1 cellular context compared by ENCODE assay signal in genomic region chr2:97740590-97741182, GRCh38.
TF ChIP-seq lines count a peak whose summit lies in the region.

No MANE protein-coding gene starts in this region.

TF ChIP-seq in K562, 482 proteins besides CTCF, POLR2A, EP300 and RAD21 (continued from another document and continues in another):
- TF ChIP-seq, protein P1, sequence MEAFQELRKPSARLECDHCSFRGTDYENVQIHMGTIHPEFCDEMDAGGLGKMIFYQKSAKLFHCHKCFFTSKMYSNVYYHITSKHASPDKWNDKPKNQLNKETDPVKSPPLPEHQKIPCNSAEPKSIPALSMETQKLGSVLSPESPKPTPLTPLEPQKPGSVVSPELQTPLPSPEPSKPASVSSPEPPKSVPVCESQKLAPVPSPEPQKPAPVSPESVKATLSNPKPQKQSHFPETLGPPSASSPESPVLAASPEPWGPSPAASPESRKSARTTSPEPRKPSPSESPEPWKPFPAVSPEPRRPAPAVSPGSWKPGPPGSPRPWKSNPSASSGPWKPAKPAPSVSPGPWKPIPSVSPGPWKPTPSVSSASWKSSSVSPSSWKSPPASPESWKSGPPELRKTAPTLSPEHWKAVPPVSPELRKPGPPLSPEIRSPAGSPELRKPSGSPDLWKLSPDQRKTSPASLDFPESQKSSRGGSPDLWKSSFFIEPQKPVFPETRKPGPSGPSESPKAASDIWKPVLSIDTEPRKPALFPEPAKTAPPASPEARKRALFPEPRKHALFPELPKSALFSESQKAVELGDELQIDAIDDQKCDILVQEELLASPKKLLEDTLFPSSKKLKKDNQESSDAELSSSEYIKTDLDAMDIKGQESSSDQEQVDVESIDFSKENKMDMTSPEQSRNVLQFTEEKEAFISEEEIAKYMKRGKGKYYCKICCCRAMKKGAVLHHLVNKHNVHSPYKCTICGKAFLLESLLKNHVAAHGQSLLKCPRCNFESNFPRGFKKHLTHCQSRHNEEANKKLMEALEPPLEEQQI (IDR thresholded peaks at IDR 0.05), result no peak
- TF ChIP-seq ZFPM2 (CRISPR knock-in tag; IDR thresholded peaks at IDR 0.05) (no peak), ZNF512 (tag; IDR thresholded peaks at IDR 0.05) (no peak), SRF (CRISPR knock-in tag; IDR thresholded peaks at IDR 0.05) (no peak), TBP (optimal IDR thresholded peaks at IDR 0.05; ENCODE audit: low read depth, low read length) (no peak), ZBTB17 (CRISPR knock-in tag; IDR thresholded peaks at IDR 0.05) (no peak), PURB (CRISPR knock-in tag; IDR thresholded peaks at IDR 0.05; ENCODE audit: low read depth) (no peak), CGGBP1 (CRISPR knock-in tag; IDR thresholded peaks at IDR 0.05) (no peak), MCM7 (IDR thresholded peaks at IDR 0.05) (no peak), TAL1 (IDR thresholded peaks at IDR 0.05) (0 out of 2 replicates have a peak, but pooled peaks have one; percentile 31), GABPB1 (CRISPR knock-in tag; IDR thresholded peaks at IDR 0.05) (no peak), ZNF717 (CRISPR knock-in tag; IDR thresholded peaks at IDR 0.05) (no peak), HMGXB4 (CRISPR knock-in tag; IDR thresholded peaks at IDR 0.05) (no peak), MTA3 (IDR thresholded peaks at IDR 0.05; ENCODE audit: borderline replicate concordance) (peak; percentile 33; the same call in 1 of the 2 replicates), TBL1XR1 (IDR thresholded peaks at IDR 0.05; ENCODE audit: low read length in 2 of 2) (peak in 1 of 2 experiments; percentile 33; a peak in 1 of 4 replicates), ARID1B (IDR thresholded peaks at IDR 0.05) (peak; percentile 60; the same call in 1 of the 2 replicates), EP400 (IDR thresholded peaks at IDR 0.05) (no peak; the same call in 1 of the 2 replicates), USF1 (CRISPR knock-in tag; IDR thresholded peaks at IDR 0.05) (no peak), PHTF2 (CRISPR knock-in tag; IDR thresholded peaks at IDR 0.05) (no peak), TCF3 (CRISPR knock-in tag; IDR thresholded peaks at IDR 0.05) (peak; percentile 66), IFI16 (CRISPR knock-in tag; IDR thresholded peaks at IDR 0.05) (no peak), ZNF165 (CRISPR knock-in tag; IDR thresholded peaks at IDR 0.05; ENCODE audit: borderline replicate concordance) (no peak), PCBP2 (IDR thresholded peaks at IDR 0.05; ENCODE audit: low read depth, low read length, poor library complexity, severe bottlenecking) (no peak), ZKSCAN1 (IDR thresholded peaks at IDR 0.05; ENCODE audit: low read depth, low read length) (no peak), RBFOX2 (IDR thresholded peaks at IDR 0.05; ENCODE audit: low read depth, low read length) (0 out of 2 replicates have a peak, but pooled peaks have one; percentile 30), BCLAF1 (IDR thresholded peaks at IDR 0.05; ENCODE audit: borderline replicate concordance in 1 of 2, control insufficient read depth in 1 of 2, low read depth in 2 of 2, low read length in 1 of 2) (no peak), LEF1 (IDR thresholded peaks at IDR 0.05) (no peak)
- TF ChIP-seq, protein P2, sequence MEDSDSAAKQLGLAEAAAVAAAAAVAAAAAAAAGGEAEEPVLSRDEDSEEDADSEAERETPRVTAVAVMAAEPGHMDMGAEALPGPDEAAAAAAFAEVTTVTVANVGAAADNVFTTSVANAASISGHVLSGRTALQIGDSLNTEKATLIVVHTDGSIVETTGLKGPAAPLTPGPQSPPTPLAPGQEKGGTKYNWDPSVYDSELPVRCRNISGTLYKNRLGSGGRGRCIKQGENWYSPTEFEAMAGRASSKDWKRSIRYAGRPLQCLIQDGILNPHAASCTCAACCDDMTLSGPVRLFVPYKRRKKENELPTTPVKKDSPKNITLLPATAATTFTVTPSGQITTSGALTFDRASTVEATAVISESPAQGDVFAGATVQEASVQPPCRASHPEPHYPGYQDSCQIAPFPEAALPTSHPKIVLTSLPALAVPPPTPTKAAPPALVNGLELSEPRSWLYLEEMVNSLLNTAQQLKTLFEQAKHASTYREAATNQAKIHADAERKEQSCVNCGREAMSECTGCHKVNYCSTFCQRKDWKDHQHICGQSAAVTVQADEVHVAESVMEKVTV (CRISPR knock-in tag; IDR thresholded peaks at IDR 0.05), result 0 out of 2 replicates have a peak, but pooled peaks have one; percentile 30
- TF ChIP-seq, protein P3, sequence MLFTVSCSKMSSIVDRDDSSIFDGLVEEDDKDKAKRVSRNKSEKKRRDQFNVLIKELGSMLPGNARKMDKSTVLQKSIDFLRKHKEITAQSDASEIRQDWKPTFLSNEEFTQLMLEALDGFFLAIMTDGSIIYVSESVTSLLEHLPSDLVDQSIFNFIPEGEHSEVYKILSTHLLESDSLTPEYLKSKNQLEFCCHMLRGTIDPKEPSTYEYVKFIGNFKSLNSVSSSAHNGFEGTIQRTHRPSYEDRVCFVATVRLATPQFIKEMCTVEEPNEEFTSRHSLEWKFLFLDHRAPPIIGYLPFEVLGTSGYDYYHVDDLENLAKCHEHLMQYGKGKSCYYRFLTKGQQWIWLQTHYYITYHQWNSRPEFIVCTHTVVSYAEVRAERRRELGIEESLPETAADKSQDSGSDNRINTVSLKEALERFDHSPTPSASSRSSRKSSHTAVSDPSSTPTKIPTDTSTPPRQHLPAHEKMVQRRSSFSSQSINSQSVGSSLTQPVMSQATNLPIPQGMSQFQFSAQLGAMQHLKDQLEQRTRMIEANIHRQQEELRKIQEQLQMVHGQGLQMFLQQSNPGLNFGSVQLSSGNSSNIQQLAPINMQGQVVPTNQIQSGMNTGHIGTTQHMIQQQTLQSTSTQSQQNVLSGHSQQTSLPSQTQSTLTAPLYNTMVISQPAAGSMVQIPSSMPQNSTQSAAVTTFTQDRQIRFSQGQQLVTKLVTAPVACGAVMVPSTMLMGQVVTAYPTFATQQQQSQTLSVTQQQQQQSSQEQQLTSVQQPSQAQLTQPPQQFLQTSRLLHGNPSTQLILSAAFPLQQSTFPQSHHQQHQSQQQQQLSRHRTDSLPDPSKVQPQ (CRISPR knock-in tag; IDR thresholded peaks at IDR 0.05; ENCODE audit: borderline replicate concordance), result no peak
- TF ChIP-seq, protein P4, sequence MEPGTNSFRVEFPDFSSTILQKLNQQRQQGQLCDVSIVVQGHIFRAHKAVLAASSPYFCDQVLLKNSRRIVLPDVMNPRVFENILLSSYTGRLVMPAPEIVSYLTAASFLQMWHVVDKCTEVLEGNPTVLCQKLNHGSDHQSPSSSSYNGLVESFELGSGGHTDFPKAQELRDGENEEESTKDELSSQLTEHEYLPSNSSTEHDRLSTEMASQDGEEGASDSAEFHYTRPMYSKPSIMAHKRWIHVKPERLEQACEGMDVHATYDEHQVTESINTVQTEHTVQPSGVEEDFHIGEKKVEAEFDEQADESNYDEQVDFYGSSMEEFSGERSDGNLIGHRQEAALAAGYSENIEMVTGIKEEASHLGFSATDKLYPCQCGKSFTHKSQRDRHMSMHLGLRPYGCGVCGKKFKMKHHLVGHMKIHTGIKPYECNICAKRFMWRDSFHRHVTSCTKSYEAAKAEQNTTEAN (CRISPR knock-in tag; IDR thresholded peaks at IDR 0.05), result no peak
- TF ChIP-seq, protein P5, sequence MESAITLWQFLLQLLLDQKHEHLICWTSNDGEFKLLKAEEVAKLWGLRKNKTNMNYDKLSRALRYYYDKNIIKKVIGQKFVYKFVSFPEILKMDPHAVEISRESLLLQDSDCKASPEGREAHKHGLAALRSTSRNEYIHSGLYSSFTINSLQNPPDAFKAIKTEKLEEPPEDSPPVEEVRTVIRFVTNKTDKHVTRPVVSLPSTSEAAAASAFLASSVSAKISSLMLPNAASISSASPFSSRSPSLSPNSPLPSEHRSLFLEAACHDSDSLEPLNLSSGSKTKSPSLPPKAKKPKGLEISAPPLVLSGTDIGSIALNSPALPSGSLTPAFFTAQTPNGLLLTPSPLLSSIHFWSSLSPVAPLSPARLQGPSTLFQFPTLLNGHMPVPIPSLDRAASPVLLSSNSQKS (CRISPR knock-in tag; IDR thresholded peaks at IDR 0.05), result no peak
- TF ChIP-seq, protein P6, sequence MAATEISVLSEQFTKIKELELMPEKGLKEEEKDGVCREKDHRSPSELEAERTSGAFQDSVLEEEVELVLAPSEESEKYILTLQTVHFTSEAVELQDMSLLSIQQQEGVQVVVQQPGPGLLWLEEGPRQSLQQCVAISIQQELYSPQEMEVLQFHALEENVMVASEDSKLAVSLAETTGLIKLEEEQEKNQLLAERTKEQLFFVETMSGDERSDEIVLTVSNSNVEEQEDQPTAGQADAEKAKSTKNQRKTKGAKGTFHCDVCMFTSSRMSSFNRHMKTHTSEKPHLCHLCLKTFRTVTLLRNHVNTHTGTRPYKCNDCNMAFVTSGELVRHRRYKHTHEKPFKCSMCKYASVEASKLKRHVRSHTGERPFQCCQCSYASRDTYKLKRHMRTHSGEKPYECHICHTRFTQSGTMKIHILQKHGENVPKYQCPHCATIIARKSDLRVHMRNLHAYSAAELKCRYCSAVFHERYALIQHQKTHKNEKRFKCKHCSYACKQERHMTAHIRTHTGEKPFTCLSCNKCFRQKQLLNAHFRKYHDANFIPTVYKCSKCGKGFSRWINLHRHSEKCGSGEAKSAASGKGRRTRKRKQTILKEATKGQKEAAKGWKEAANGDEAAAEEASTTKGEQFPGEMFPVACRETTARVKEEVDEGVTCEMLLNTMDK (IDR thresholded peaks at IDR 0.05; ENCODE audit: borderline replicate concordance, insufficient read depth, low read depth, low read length, poor library complexity, severe bottlenecking), result peak; percentile 35
- TF ChIP-seq, protein P7, sequence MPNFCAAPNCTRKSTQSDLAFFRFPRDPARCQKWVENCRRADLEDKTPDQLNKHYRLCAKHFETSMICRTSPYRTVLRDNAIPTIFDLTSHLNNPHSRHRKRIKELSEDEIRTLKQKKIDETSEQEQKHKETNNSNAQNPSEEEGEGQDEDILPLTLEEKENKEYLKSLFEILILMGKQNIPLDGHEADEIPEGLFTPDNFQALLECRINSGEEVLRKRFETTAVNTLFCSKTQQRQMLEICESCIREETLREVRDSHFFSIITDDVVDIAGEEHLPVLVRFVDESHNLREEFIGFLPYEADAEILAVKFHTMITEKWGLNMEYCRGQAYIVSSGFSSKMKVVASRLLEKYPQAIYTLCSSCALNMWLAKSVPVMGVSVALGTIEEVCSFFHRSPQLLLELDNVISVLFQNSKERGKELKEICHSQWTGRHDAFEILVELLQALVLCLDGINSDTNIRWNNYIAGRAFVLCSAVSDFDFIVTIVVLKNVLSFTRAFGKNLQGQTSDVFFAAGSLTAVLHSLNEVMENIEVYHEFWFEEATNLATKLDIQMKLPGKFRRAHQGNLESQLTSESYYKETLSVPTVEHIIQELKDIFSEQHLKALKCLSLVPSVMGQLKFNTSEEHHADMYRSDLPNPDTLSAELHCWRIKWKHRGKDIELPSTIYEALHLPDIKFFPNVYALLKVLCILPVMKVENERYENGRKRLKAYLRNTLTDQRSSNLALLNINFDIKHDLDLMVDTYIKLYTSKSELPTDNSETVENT (CRISPR knock-in tag; IDR thresholded peaks at IDR 0.05), result no peak
